ENCODE assay signal across 21 cellular contexts in genomic region chr20:61543086-61543485, GRCh38.
"Had no signal": no experiment of that assay in that cellular context is flagged by ENCODE, and none has a peak within 500 bp of the region (broad histone marks: within the 10 kb centered on the region; RNA-seq: fewer than 3 reads in every experiment).

No MANE protein-coding gene starts in this region.

- H3K9me3 ChIP-seq: SK-N-SH had no signal

- H3K36me3 Mint-ChIP-seq: IgD-negative memory B cell had no signal

- H3K27ac Mint-ChIP-seq: IgD-negative memory B cell had no signal

- H3K4me3 ChIP-seq: K562 had no signal

- ATAC-seq: K562 had no signal

- H3K4me3 Mint-ChIP-seq: IgD-negative memory B cell had no signal

- DNase-seq: Kasumi-1, MM.1S, NCI-H1092 treated with DMSO at 0.1 percent for 48 hours, NCI-H1436, NCI-H187, NCI-H2029, NCI-H2081 treated with DMSO at 0.1 percent for 48 hours, NCI-H2171 treated with DMSO at 0.1 percent for 48 hours, NCI-H226, NCI-H446, NCI-H510A, NCI-H524 treated with DMSO at 0.1 percent for 48 hours, NCI-H69, NCI-H774, RPMI8226, SHP77, SK-N-SH, SW 1271 had no signal

- H3K27ac ChIP-seq: KMS-11 had no signal

- H3K27me3 Mint-ChIP-seq: IgD-negative memory B cell had no signal
